In genomic region chr16:84788968-84789371, GRCh38 we compare ENCODE assay signal across 24 cellular contexts. TPM values are rescaled to one million over a fixed set of nuclear protein-coding genes. Genes with fewer than 3 reads are reported as not detected.
DNase-seq lines count a peak whose midpoint lies in the region; ATAC-seq, FAIRE-seq and TF ChIP-seq lines count a peak whose summit lies in the region.
"Had no signal": no experiment of that assay in that cellular context is flagged by ENCODE, and none has a peak within 500 bp of the region (broad histone marks: within the 10 kb centered on the region; RNA-seq: fewer than 3 reads in every experiment).

No MANE protein-coding gene starts in this region.

- no peak for TF ChIP-seq CTCF in CD14-positive monocyte (IDR thresholded peaks at IDR 0.05)
- no peak for TF ChIP-seq CTCF in NB4 (IDR thresholded peaks at IDR 0.05; ENCODE audit: low read depth, low read length)
- no peak for TF ChIP-seq CTCF in OCI-LY7 (conservative IDR thresholded peaks at IDR 0.05; ENCODE audit: low read length)

- H3K36me3 ChIP-seq in OCI-LY7 (ENCODE audit: insufficient read depth, low read length) = no peaks in the 10 kb centered on the region
- H3K36me3 ChIP-seq: adrenal gland, SJCRH30, upper lobe of right lung had no signal

- H3K9me3 Mint-ChIP-seq in CD14-positive monocyte = no peaks in the 10 kb centered on the region
- H3K9me3 Mint-ChIP-seq in activated T-cell treated with anti-CD3 and anti-CD28 coated beads, Interleukin-2, amount 50 U/mL, for 4 hours = no peaks in the 10 kb centered on the region
- H3K9me3 Mint-ChIP-seq: GM23338, neural crest cell had no signal

- CTCF ChIA-PET in OCI-LY7 (lab: Charles Lee; ENCODE audit: unreplicated experiment) = no interaction called here

- POLR2A ChIA-PET in OCI-LY7 (lab: Charles Lee) = no interaction called here

- DNase-seq in CD14-positive monocyte (ENCODE audit: low spot score) (peak; percentile 21), NB4 (ENCODE audit: low read depth) (peak; percentile 61), fibroblast of gingiva (ENCODE audit: low read depth) (peak; percentile 95), sciatic nerve (ENCODE audit: low spot score) (no peak), AML-193 (lab: John Stamatoyannopoulos, UW) (no peak), OCI-LY7 (ENCODE audit: low spot score) (no peak), H54 (ENCODE audit: insufficient read length, low spot score) (no peak)
- no peak for DNase-seq in activated T-cell treated with anti-CD3 and anti-CD28 coated beads, Interleukin-2, amount 50 U/mL, for 4 hours
- DNase-seq: activated CD8-positive, alpha-beta memory T cell treated with anti-CD3 and anti-CD28 coated beads, Interleukin-2, amount 50 U/mL, for 48 hours; activated gamma-delta T cell treated with Interleukin-2 at 50 U/mL for 16 hours; adrenal gland; C1 segment of cervical spinal cord; KG1; left cardiac atrium; midbrain; NCI-H2029; NCI-H345; SJCRH30; T-helper 2 cell; upper lobe of right lung had no signal

- H3K27ac ChIP-seq in OCI-LY7 (ENCODE audit: low read depth, low read length, poor library complexity, severe bottlenecking) = no peak overlapping the region
- H3K27ac ChIP-seq: adrenal gland, SJCRH30, upper lobe of right lung, VCaP had no signal

- H3K9me3 ChIP-seq in OCI-LY7 (ENCODE audit: low read length) = no peaks in the 10 kb centered on the region
- H3K9me3 ChIP-seq: adrenal gland, SJCRH30, upper lobe of right lung had no signal

- no peak overlapping the region for H3K4me2 ChIP-seq in OCI-LY7 (ENCODE audit: low read length)
- H3K4me2 ChIP-seq: GM23338 had no signal

- H4K20me1 ChIP-seq in OCI-LY7 (ENCODE audit: insufficient read depth, low read length) = no peaks in the 10 kb centered on the region

- H3K9me2 ChIP-seq in OCI-LY7 (ENCODE audit: insufficient read depth, low read length) = no peaks in the 10 kb centered on the region

- TF ChIP-seq POLR2A in NB4 (IDR thresholded peaks at IDR 0.05; ENCODE audit: extremely low read depth, insufficient read length) (no peak), H54 (IDR thresholded peaks at IDR 0.05; ENCODE audit: low read depth, low read length) (no peak)

- FAIRE-seq in H54 (lab: Jason Lieb, UNC) = no peak

- H3K4me3 ChIP-seq in NB4 (ENCODE audit: low read depth, low read length) (no peak overlapping the region), OCI-LY7 (ENCODE audit: low read depth, low read length, poor library complexity, severe bottlenecking) (no peak overlapping the region)
- H3K4me3 ChIP-seq: adrenal gland, GM23338, SJCRH30, upper lobe of right lung had no signal

- peaks cover 20% of the 10 kb centered on the region for H3K4me1 Mint-ChIP-seq in CD14-positive monocyte
- H3K4me1 Mint-ChIP-seq in activated T-cell treated with anti-CD3 and anti-CD28 coated beads, Interleukin-2, amount 50 U/mL, for 4 hours (ENCODE audit: low read depth) = no peaks in the 10 kb centered on the region

- no TSS peak for BruUV-seq in OCI-LY7 (replicated peaks; lab: Mats Ljungman, UMichigan)

- H3K27me3 Mint-ChIP-seq in CD14-positive monocyte (ENCODE audit: low read depth in 3 of 3) = peaks cover 0 to 2% (median 0%) of the 10 kb centered on the region in 3 donors
- no peaks in the 10 kb centered on the region for H3K27me3 Mint-ChIP-seq in activated T-cell treated with anti-CD3 and anti-CD28 coated beads, Interleukin-2, amount 50 U/mL, for 4 hours (ENCODE audit: low read depth)

- H3K79me2 ChIP-seq in OCI-LY7 (ENCODE audit: insufficient read depth, low read depth, low read length) = no peaks in the 10 kb centered on the region

- H3K27ac Mint-ChIP-seq in CD14-positive monocyte = peak overlapping the region in 1 of 7 donors; percentile 46
- H3K27ac Mint-ChIP-seq: GM23338 had no signal

- intact Hi-C loops in CD14-positive monocyte (cut with micrococcal nuclease) (no loop called here), sciatic nerve (cut with DNase I) (no loop called here), OCI-LY7 (cut with micrococcal nuclease; ENCODE audit: unreplicated experiment) (loop anchor here (10.0 kb wide), 1 partner anchor 186 kb away; no protein-coding TSS in a partner anchor)

- H2AFZ ChIP-seq in OCI-LY7 (ENCODE audit: low read length) = no peak overlapping the region
- H2AFZ ChIP-seq: GM23338 had no signal

- H3K36me3 Mint-ChIP-seq in CD14-positive monocyte = peaks cover 11 to 17% of the 10 kb centered on the region in 2 donors
- peaks cover 6% of the 10 kb centered on the region for H3K36me3 Mint-ChIP-seq in activated T-cell treated with anti-CD3 and anti-CD28 coated beads, Interleukin-2, amount 50 U/mL, for 4 hours (ENCODE audit: insufficient read depth)

- peak; percentile 44 for ATAC-seq in sciatic nerve
- ATAC-seq in activated T-cell treated with anti-CD3 and anti-CD28 coated beads, Interleukin-2, amount 50 U/mL, for 4 hours = no peak
- ATAC-seq: GM23338, left cardiac atrium, Panc1, upper lobe of right lung had no signal

- no peaks in the 10 kb centered on the region for H3K4me1 ChIP-seq in OCI-LY7 (ENCODE audit: insufficient read depth, low read length, poor library complexity, severe bottlenecking)

- no peak overlapping the region for H3K4me3 Mint-ChIP-seq in CD14-positive monocyte
- H3K4me3 Mint-ChIP-seq in activated T-cell treated with anti-CD3 and anti-CD28 coated beads, Interleukin-2, amount 50 U/mL, for 4 hours = no peak overlapping the region
- H3K4me3 Mint-ChIP-seq: GM23338, neural crest cell had no signal

RNA-seq across cellular contexts. Expression of gene CRISPLD2, which starts 30.8 kb away (rescaled TPM):
- polyA plus RNA-seq in CD14-positive monocyte = 10 to 100 TPM; 69.0 to 90.4 TPM
- total RNA-seq in sciatic nerve (118 TPM), OCI-LY7 (2022) (0.53 and 0.99 TPM in 2 replicates)
- under 1 TPM; 0.11 to 0.57 (median 0.46) TPM for total RNA-seq in activated T-cell treated with anti-CD3 and anti-CD28 coated beads, Interleukin-2, amount 50 U/mL, for 4 hours
- 0.28 and 0.47 TPM in 2 replicates for total RNA-seq in OCI-LY7 (2014; rRNA removed; shearing (Covaris generic))

Comparison
In these comparisons a context has a peak if more than half of its experiments do, and no peak if none do; other contexts are left out.
1. DNase-seq: peak in CD14-positive monocyte (single experiment), NB4 (single experiment) and fibroblast of gingiva (single experiment); none in sciatic nerve (single experiment), AML-193 (0 of 2), activated T-cell treated with anti-CD3 and anti-CD28 coated beads, Interleukin-2, amount 50 U/mL, for 4 hours (single experiment), OCI-LY7 (single experiment) and H54 (single experiment).
2. RNA of gene CRISPLD2, which starts 30.8 kb away (total RNA-seq): 118 TPM in sciatic nerve (single experiment); 0.28 to 0.99 TPM in OCI-LY7 and 0.11 to 0.57 TPM in activated T-cell treated with anti-CD3 and anti-CD28 coated beads, Interleukin-2, amount 50 U/mL, for 4 hours; every median in the first group is over 10 times any median in the second.